In the genomic region with DNA sequence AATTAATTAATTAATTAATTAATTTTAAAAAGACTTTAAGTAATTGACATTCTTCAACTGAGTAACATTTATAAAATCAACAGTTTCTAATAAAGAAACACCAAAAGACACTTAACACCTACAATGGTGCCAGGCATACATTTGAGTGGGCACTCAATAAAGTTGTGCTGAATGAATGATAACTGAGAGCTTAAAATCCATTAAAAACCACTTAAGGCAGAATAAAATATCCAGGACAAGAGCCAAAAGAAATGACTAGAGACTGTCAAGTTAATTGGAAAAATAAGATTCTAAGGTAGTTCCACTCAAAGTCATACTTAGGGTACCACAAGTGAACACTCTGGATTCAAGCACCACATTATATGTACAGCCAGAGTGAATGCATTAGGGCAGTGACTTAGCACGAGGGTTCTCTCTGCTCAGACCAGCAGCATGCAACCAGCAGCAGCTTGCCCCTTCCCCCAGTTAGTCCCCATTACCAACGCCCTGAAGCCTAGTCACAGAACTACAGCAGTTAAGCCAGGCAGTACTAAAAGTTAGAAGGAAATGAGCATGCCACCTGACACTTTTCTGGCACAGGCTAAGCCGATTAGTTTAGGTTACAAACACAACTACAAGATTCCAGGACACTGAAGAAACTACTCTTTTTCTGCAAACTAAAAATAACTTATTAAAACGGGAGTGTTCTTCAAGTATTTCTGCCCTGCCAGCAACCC, we compare ENCODE assay signal across 10 cellular contexts. TPM values are rescaled to one million over a fixed set of nuclear protein-coding genes. Genes with fewer than 3 reads are reported as not detected.
DNase-seq lines count a peak whose midpoint lies in the region; ATAC-seq lines count a peak whose summit lies in the region.
"Had no signal": no experiment of that assay in that cellular context is flagged by ENCODE, and none has a peak within 500 bp of the region (broad histone marks: within the 10 kb centered on the region; RNA-seq: fewer than 3 reads in every experiment).

No MANE protein-coding gene starts in this region.

- no peak for DNase-seq in activated CD4-positive, alpha-beta T cell treated with anti-CD3 and anti-CD28 coated beads, Interleukin-2, amount 10 ng/mL, durations not matched to agents 24 days and 14 days
- no peak for DNase-seq in activated CD4-positive, alpha-beta T cell treated with anti-CD3 and anti-CD28 coated beads, Interleukin-2, amount 10 ng/mL, durations not matched to agents 7 days and 5 days
- DNase-seq in lung microvascular endothelial cell (ENCODE audit: low read depth in 2 of 2) (peak; percentile 54 to 56), ureter (ENCODE audit: low spot score) (peak; percentile 57)
- DNase-seq in effector CD8-positive, alpha-beta T cell (lab: John Stamatoyannopoulos, UW): no peak
- DNase-seq: activated naive CD4-positive, alpha-beta T cell treated with anti-CD3 and anti-CD28 coated beads for 36 hours had no signal

- POLR2A ChIA-PET in activated CD4-positive, alpha-beta T cell treated with anti-CD3 and anti-CD28 coated beads, Interleukin-2, amount 10 ng/mL, durations not matched to agents 7 days and 5 days (lab: Charles Lee): no interaction called here

- no peaks in the 10 kb centered on the region for H3K9me3 Mint-ChIP-seq in activated CD4-positive, alpha-beta T cell treated with anti-CD3 and anti-CD28 coated beads, Interleukin-2, amount 10 ng/mL, durations not matched to agents 24 days and 14 days
- H3K9me3 Mint-ChIP-seq in activated CD4-positive, alpha-beta T cell treated with anti-CD3 and anti-CD28 coated beads, Interleukin-2, amount 10 ng/mL, durations not matched to agents 7 days and 5 days: no peaks in the 10 kb centered on the region
- H3K9me3 Mint-ChIP-seq in dendritic cell treated with granulocyte-macrophage colony-stimulating factor and Interleukin-4, amounts not matched to agents 40 ng/mL and 50 ng/mL, for 4 days: no peaks in the 10 kb centered on the region
- H3K9me3 Mint-ChIP-seq: activated naive CD4-positive, alpha-beta T cell treated with anti-CD3 and anti-CD28 coated beads for 36 hours; T-helper 1 cell treated with Interleukin-12 subunit alpha and Interleukin-12 subunit beta and Interleukin-4 antibody, amounts not matched to agents 30 μg/mL and 1 μg/mL, for 36 hours had no signal

- H3K36me3 Mint-ChIP-seq in activated CD4-positive, alpha-beta T cell treated with anti-CD3 and anti-CD28 coated beads, Interleukin-2, amount 10 ng/mL, durations not matched to agents 24 days and 14 days (ENCODE audit: low read depth): peaks cover 3% of the 10 kb centered on the region
- no peaks in the 10 kb centered on the region for H3K36me3 Mint-ChIP-seq in activated CD4-positive, alpha-beta T cell treated with anti-CD3 and anti-CD28 coated beads, Interleukin-2, amount 10 ng/mL, durations not matched to agents 7 days and 5 days (ENCODE audit: low read depth)
- H3K36me3 Mint-ChIP-seq in dendritic cell treated with granulocyte-macrophage colony-stimulating factor and Interleukin-4, amounts not matched to agents 40 ng/mL and 50 ng/mL, for 4 days (ENCODE audit: low read depth): no peaks in the 10 kb centered on the region

- no peak for ATAC-seq in HG02973 (IDR thresholded peaks at IDR 0.05; ENCODE audit: unreplicated experiment)
- ATAC-seq in GM19455 (IDR thresholded peaks at IDR 0.05; ENCODE audit: unreplicated experiment): no peak

- peaks cover 38% of the 10 kb centered on the region for H3K4me1 Mint-ChIP-seq in activated CD4-positive, alpha-beta T cell treated with anti-CD3 and anti-CD28 coated beads, Interleukin-2, amount 10 ng/mL, durations not matched to agents 24 days and 14 days
- H3K4me1 Mint-ChIP-seq in activated CD4-positive, alpha-beta T cell treated with anti-CD3 and anti-CD28 coated beads, Interleukin-2, amount 10 ng/mL, durations not matched to agents 7 days and 5 days: peaks cover 40% of the 10 kb centered on the region
- H3K4me1 Mint-ChIP-seq in dendritic cell treated with granulocyte-macrophage colony-stimulating factor and Interleukin-4, amounts not matched to agents 40 ng/mL and 50 ng/mL, for 4 days (ENCODE audit: low read depth): peaks cover 47% of the 10 kb centered on the region

- CTCF ChIA-PET in activated CD4-positive, alpha-beta T cell treated with anti-CD3 and anti-CD28 coated beads, Interleukin-2, amount 10 ng/mL, durations not matched to agents 7 days and 5 days (lab: Charles Lee): interaction anchor here (1.1 kb wide), 1 partner anchor 12 kb away, joined by 3 read pairs; no protein-coding TSS in a partner anchor

- intact Hi-C loops in activated CD4-positive, alpha-beta T cell treated with anti-CD3 and anti-CD28 coated beads, Interleukin-2, amount 10 ng/mL, durations not matched to agents 24 days and 14 days (cut with micrococcal nuclease): no loop called here
- intact Hi-C loops in dendritic cell treated with granulocyte-macrophage colony-stimulating factor and Interleukin-4, amounts not matched to agents 40 ng/mL and 50 ng/mL, for 4 days (cut with micrococcal nuclease): no loop called here

- H3K27me3 Mint-ChIP-seq in activated CD4-positive, alpha-beta T cell treated with anti-CD3 and anti-CD28 coated beads, Interleukin-2, amount 10 ng/mL, durations not matched to agents 24 days and 14 days: no peaks in the 10 kb centered on the region
- H3K27me3 Mint-ChIP-seq in activated CD4-positive, alpha-beta T cell treated with anti-CD3 and anti-CD28 coated beads, Interleukin-2, amount 10 ng/mL, durations not matched to agents 7 days and 5 days: no peaks in the 10 kb centered on the region
- no peaks in the 10 kb centered on the region for H3K27me3 Mint-ChIP-seq in dendritic cell treated with granulocyte-macrophage colony-stimulating factor and Interleukin-4, amounts not matched to agents 40 ng/mL and 50 ng/mL, for 4 days

- peak overlapping the region; percentile 25 for H3K27ac Mint-ChIP-seq in activated CD4-positive, alpha-beta T cell treated with anti-CD3 and anti-CD28 coated beads, Interleukin-2, amount 10 ng/mL, durations not matched to agents 24 days and 14 days
- no peak overlapping the region for H3K27ac Mint-ChIP-seq in activated CD4-positive, alpha-beta T cell treated with anti-CD3 and anti-CD28 coated beads, Interleukin-2, amount 10 ng/mL, durations not matched to agents 7 days and 5 days
- peak overlapping the region; percentile 76 for H3K27ac Mint-ChIP-seq in dendritic cell treated with granulocyte-macrophage colony-stimulating factor and Interleukin-4, amounts not matched to agents 40 ng/mL and 50 ng/mL, for 4 days
- H3K27ac Mint-ChIP-seq: activated naive CD4-positive, alpha-beta T cell treated with anti-CD3 and anti-CD28 coated beads for 36 hours; T-helper 1 cell treated with Interleukin-12 subunit alpha and Interleukin-12 subunit beta and Interleukin-4 antibody, amounts not matched to agents 30 μg/mL and 1 μg/mL, for 36 hours had no signal

- H3K4me3 Mint-ChIP-seq in activated CD4-positive, alpha-beta T cell treated with anti-CD3 and anti-CD28 coated beads, Interleukin-2, amount 10 ng/mL, durations not matched to agents 24 days and 14 days: no peak overlapping the region
- H3K4me3 Mint-ChIP-seq in activated CD4-positive, alpha-beta T cell treated with anti-CD3 and anti-CD28 coated beads, Interleukin-2, amount 10 ng/mL, durations not matched to agents 7 days and 5 days: no peak overlapping the region
- H3K4me3 Mint-ChIP-seq in dendritic cell treated with granulocyte-macrophage colony-stimulating factor and Interleukin-4, amounts not matched to agents 40 ng/mL and 50 ng/mL, for 4 days: peak overlapping the region; percentile 36
- H3K4me3 Mint-ChIP-seq: activated naive CD4-positive, alpha-beta T cell treated with anti-CD3 and anti-CD28 coated beads for 36 hours; T-helper 1 cell treated with Interleukin-12 subunit alpha and Interleukin-12 subunit beta and Interleukin-4 antibody, amounts not matched to agents 30 μg/mL and 1 μg/mL, for 36 hours had no signal

RNA-seq across cellular contexts. Expression of gene LUZP1, which starts 46.5 kb away (rescaled TPM):
- 21.6 and 23.2 TPM in 2 replicates for total RNA-seq in activated CD4-positive, alpha-beta T cell treated with anti-CD3 and anti-CD28 coated beads, Interleukin-2, amount 10 ng/mL, durations not matched to agents 24 days and 14 days
- 10 to 100 TPM; 16.9 to 17.5 TPM for total RNA-seq in activated CD4-positive, alpha-beta T cell treated with anti-CD3 and anti-CD28 coated beads, Interleukin-2, amount 10 ng/mL, durations not matched to agents 7 days and 5 days
- 29.4 and 30.4 TPM in 2 replicates for total RNA-seq in lung microvascular endothelial cell
- total RNA-seq in ureter: 48.3 TPM

Comparison
In these comparisons a context has a peak if more than half of its experiments do, and no peak if none do; other contexts are left out.
1. DNase-seq: peak in lung microvascular endothelial cell (2 of 2) and ureter (single experiment); none in activated CD4-positive, alpha-beta T cell treated with anti-CD3 and anti-CD28 coated beads, Interleukin-2, amount 10 ng/mL, durations not matched to agents 24 days and 14 days (single experiment), activated CD4-positive, alpha-beta T cell treated with anti-CD3 and anti-CD28 coated beads, Interleukin-2, amount 10 ng/mL, durations not matched to agents 7 days and 5 days (single experiment) and effector CD8-positive, alpha-beta T cell (single experiment).